17 cellular contexts compared by ENCODE assay signal in genomic region chr20:37943033-37943432, GRCh38. TPM values are rescaled to one million over a fixed set of nuclear protein-coding genes. Genes with fewer than 3 reads are reported as not detected.
"Had no signal": no experiment of that assay in that cellular context is flagged by ENCODE, and none has a peak within 500 bp of the region (broad histone marks: within the 10 kb centered on the region; RNA-seq: fewer than 3 reads in every experiment).

No MANE protein-coding gene starts in this region.

- H3K9me3 ChIP-seq: sigmoid colon, tibial artery had no signal

- ATAC-seq: activated naive CD4-positive, alpha-beta T cell treated with anti-CD3 and anti-CD28 coated beads, Interleukin-2, amount 50 U/mL, for 72 hours; activated T-cell treated with anti-CD3 and anti-CD28 coated beads, Interleukin-2, amount 50 U/mL, for 72 hours; T-cell had no signal

- DNase-seq: activated CD4-positive, alpha-beta T cell treated with anti-CD3 and anti-CD28 coated beads, Interleukin-2, amount 50 U/mL, for 1 hour; activated gamma-delta T cell; activated T-cell treated with anti-CD3 and anti-CD28 coated beads, Interleukin-2, amount 50 U/mL, for 72 hours; effector CD4-positive, alpha-beta T cell; foreskin fibroblast; hippocampal formation; kidney; sigmoid colon; spleen; stimulated activated CD4-positive, alpha-beta T cell treated with anti-CD3 and anti-CD28 coated beads, Interleukin-1b, Interleukin-23, amount 100 ng/mL, for 48 hours; T-helper 9 cell had no signal

- H3K4me1 ChIP-seq: sigmoid colon, tibial artery had no signal

- H3K27ac ChIP-seq: sigmoid colon, SK-N-MC, spleen, tibial artery had no signal

- H3K27me3 ChIP-seq: cardiac muscle cell, spleen had no signal

- H3K4me1 Mint-ChIP-seq: T-cell had no signal

- H3K4me3 ChIP-seq: cardiac muscle cell, sigmoid colon, SK-N-MC, spleen, tibial artery had no signal

- H3K4me3 Mint-ChIP-seq: activated T-cell treated with anti-CD3 and anti-CD28 coated beads, Interleukin-2, amount 50 U/mL, for 72 hours; nephron; T-cell had no signal

- H3K27ac Mint-ChIP-seq: activated naive CD4-positive, alpha-beta T cell treated with anti-CD3 and anti-CD28 coated beads, Interleukin-2, amount 50 U/mL, for 72 hours; activated T-cell treated with anti-CD3 and anti-CD28 coated beads, Interleukin-2, amount 50 U/mL, for 72 hours; nephron; T-cell had no signal

- H3K36me3 ChIP-seq: cardiac muscle cell, sigmoid colon, spleen, tibial artery had no signal

RNA-seq across cellular contexts. Expression of gene VSTM2L, which starts 40.1 kb away (rescaled TPM):
- total RNA-seq: T-cell had no signal
